Comparison of ENCODE assay signal across 10 cellular contexts in genomic region chr4:53592128-53592527, GRCh38. TPM values are rescaled to one million over a fixed set of nuclear protein-coding genes. Genes with fewer than 3 reads are reported as not detected.
A peak's percentile ranks its signal among the peaks of the same experiment; 100 is the strongest.
DNase-seq lines count a peak whose midpoint lies in the region; ATAC-seq and TF ChIP-seq lines count a peak whose summit lies in the region.
"Had no signal": no experiment of that assay in that cellular context is flagged by ENCODE, and none has a peak within 500 bp of the region (broad histone marks: within the 10 kb centered on the region; RNA-seq: fewer than 3 reads in every experiment).

No MANE protein-coding gene starts in this region.

- dilution Hi-C loops in mammary epithelial cell (cut with HindIII; ENCODE audit: low sequenced_read_pairs) = loop anchor here (5.0 kb wide), 2 partner anchors 50 to 90 kb away; no protein-coding TSS in a partner anchor

- no peaks in the 10 kb centered on the region for H3K9me3 Mint-ChIP-seq in activated naive CD4-positive, alpha-beta T cell treated with anti-CD3 and anti-CD28 coated beads, Interleukin-2, amount 50 U/mL, for 72 hours
- H3K9me3 Mint-ChIP-seq: HFFc6 had no signal

- 66% methylated on average over 8 of the region's 8 CpGs for whole genome bisulfite sequencing in mammary epithelial cell (ENCODE audit: low coverage, missing lambda C conversion rate)
- WGBS in thyroid gland, 2 donors = 65 to 73% methylated on average over 8 of the region's 8 CpGs

- ATAC-seq in activated naive CD4-positive, alpha-beta T cell treated with anti-CD3 and anti-CD28 coated beads, Interleukin-2, amount 50 U/mL, for 72 hours = no peak

- peak; percentile 7 to 59 for DNase-seq in NCI-H2081 (lab: John Stamatoyannopoulos, UW)
- no peak for DNase-seq in mammary epithelial cell
- peak; percentile 61 for DNase-seq in kidney tubule cell (ENCODE audit: low spot score)
- no peak for DNase-seq in thyroid gland
- no peak for DNase-seq in brain microvascular endothelial cell
- no peak for DNase-seq in amniotic stem cell (lab: John Stamatoyannopoulos, UW)
- DNase-seq in activated naive CD4-positive, alpha-beta T cell treated with anti-CD3 and anti-CD28 coated beads, Interleukin-2, amount 50 U/mL, for 72 hours (ENCODE audit: low spot score in 2 of 2) = no peak
- DNase-seq: HFFc6, occipital lobe had no signal

- in situ Hi-C loops in mammary epithelial cell (cut with MboI; ENCODE audit: low sequenced_read_pairs in 2 of 2) = loop anchor here in 1 of 2 donors (25.0 kb wide), 2 partner anchors 105 to 645 kb away; partner anchors contain the start of gene PDGFRA
- in situ Hi-C loops in brain microvascular endothelial cell (cut with HindIII; ENCODE audit: low pct_ligation_motif_present, low sequenced_read_pairs) = no loop called here

- H3K4me1 ChIP-seq in mammary epithelial cell (ENCODE audit: insufficient read depth, low read length) = peaks cover 41% of the 10 kb centered on the region
- H3K4me1 ChIP-seq in thyroid gland = peaks cover 24 to 38% of the 10 kb centered on the region in 2 donors

- no peaks in the 10 kb centered on the region for H3K79me2 ChIP-seq in mammary epithelial cell (ENCODE audit: insufficient read depth, low read length)

- H3K9me3 ChIP-seq in mammary epithelial cell (replicated peaks; ENCODE audit: insufficient read depth, low read length) = no peaks in the 10 kb centered on the region
- H3K9me3 ChIP-seq in thyroid gland = no peaks in the 10 kb centered on the region
- H3K9me3 ChIP-seq: heart left ventricle had no signal

- H3K27ac Mint-ChIP-seq in activated naive CD4-positive, alpha-beta T cell treated with anti-CD3 and anti-CD28 coated beads, Interleukin-2, amount 50 U/mL, for 72 hours = no peak overlapping the region
- H3K27ac Mint-ChIP-seq: HFFc6 had no signal

- no peaks in the 10 kb centered on the region for H4K20me1 ChIP-seq in mammary epithelial cell (ENCODE audit: insufficient read depth, low read length)

- no peaks in the 10 kb centered on the region for H3K27me3 ChIP-seq in mammary epithelial cell (ENCODE audit: insufficient read depth, low read length)
- H3K27me3 ChIP-seq in thyroid gland = no peaks in the 10 kb centered on the region
- H3K27me3 ChIP-seq in brain microvascular endothelial cell (replicated peaks) = no peaks in the 10 kb centered on the region
- H3K27me3 ChIP-seq: heart left ventricle had no signal

- no peak for TF ChIP-seq POLR2A in thyroid gland (IDR thresholded peaks at IDR 0.05)

- peaks cover 0 to 12% of the 10 kb centered on the region in 2 donors for H3K36me3 Mint-ChIP-seq in activated naive CD4-positive, alpha-beta T cell treated with anti-CD3 and anti-CD28 coated beads, Interleukin-2, amount 50 U/mL, for 72 hours

- no peak overlapping the region for H3K4me3 ChIP-seq in mammary epithelial cell (replicated peaks in 1 of 3; ENCODE audit: insufficient read depth in 1 of 3, low read depth in 2 of 3, low read length in 3 of 3)
- H3K4me3 ChIP-seq in thyroid gland (replicated peaks in 1 of 3) = no peak overlapping the region
- H3K4me3 ChIP-seq in brain microvascular endothelial cell (ENCODE audit: low read depth, low read length) = no peak overlapping the region

- CTCF ChIA-PET in mammary epithelial cell (lab: Charles Lee; ENCODE audit: low non-redundant PET) = no interaction called here

- H3K36me3 ChIP-seq in mammary epithelial cell (ENCODE audit: insufficient read depth, low read length) = no peaks in the 10 kb centered on the region
- H3K36me3 ChIP-seq in thyroid gland = no peaks in the 10 kb centered on the region
- H3K36me3 ChIP-seq in brain microvascular endothelial cell (replicated peaks) = no peaks in the 10 kb centered on the region
- H3K36me3 ChIP-seq: heart left ventricle had no signal

- TF ChIP-seq CTCF in mammary epithelial cell (conservative IDR thresholded peaks at IDR 0.05 in 1 of 2, IDR thresholded peaks at IDR 0.05 in 1 of 2; ENCODE audit: extremely low read depth in 1 of 2, insufficient read depth in 1 of 2, low read depth in 1 of 2, low read length in 2 of 2) (no peak), thyroid gland (IDR thresholded peaks at IDR 0.05) (no peak), brain microvascular endothelial cell (IDR thresholded peaks at IDR 0.05; ENCODE audit: low read depth, low read length, missing control alignments) (no peak)

- BruUV-seq in mammary epithelial cell (replicated peaks; lab: Mats Ljungman, UMichigan) = no TSS peak

- peak overlapping the region; percentile 84 for H2AFZ ChIP-seq in mammary epithelial cell (ENCODE audit: low read depth, low read length)

- H3K9ac ChIP-seq in mammary epithelial cell (ENCODE audit: insufficient read depth, low read length) = peak overlapping the region; percentile 60

- H3K27ac ChIP-seq in mammary epithelial cell (ENCODE audit: insufficient read depth, low read depth, low read length) = peak overlapping the region; percentile 71
- peak overlapping the region; percentile 79 to 89 (median 84) for H3K27ac ChIP-seq in thyroid gland
- no peak overlapping the region for H3K27ac ChIP-seq in brain microvascular endothelial cell

- intact Hi-C loops in mammary epithelial cell (cut with micrococcal nuclease) (no loop called here), thyroid gland (cut with DNase I) (no loop called here)

- H3K4me2 ChIP-seq in mammary epithelial cell (ENCODE audit: insufficient read depth, low read depth, low read length) = peak overlapping the region; percentile 75

RNA-seq across cellular contexts. Expression of gene LNX1, which starts 0.8 kb away (rescaled TPM):
- total RNA-seq in mammary epithelial cell = under 1 TPM in 1 of 2 donors, not detected in 1; 0.83 TPM
- polyA plus RNA-seq in mammary epithelial cell = 0.57 TPM
- polyA minus RNA-seq in mammary epithelial cell = not detected
- 10 to 100 TPM; 34.3 to 63.8 (median 43.3) TPM for total RNA-seq in thyroid gland
- total RNA-seq in activated naive CD4-positive, alpha-beta T cell treated with anti-CD3 and anti-CD28 coated beads, Interleukin-2, amount 50 U/mL, for 72 hours = not detected

Comparison
In these comparisons a context has a peak if more than half of its experiments do, and no peak if none do; other contexts are left out.
1. DNase-seq: peak in NCI-H2081 (2 of 2) and kidney tubule cell (single experiment); none in mammary epithelial cell (single experiment), thyroid gland (0 of 2), brain microvascular endothelial cell (single experiment), amniotic stem cell (single experiment) and activated naive CD4-positive, alpha-beta T cell treated with anti-CD3 and anti-CD28 coated beads, Interleukin-2, amount 50 U/mL, for 72 hours (0 of 2).
2. RNA of gene LNX1, which starts 0.8 kb away (total RNA-seq): 34.3 to 63.8 TPM in thyroid gland; 0.83 TPM in mammary epithelial cell and not detected in activated naive CD4-positive, alpha-beta T cell treated with anti-CD3 and anti-CD28 coated beads, Interleukin-2, amount 50 U/mL, for 72 hours; every median in the first group is over 10 times any median in the second.